23 cellular contexts compared by ENCODE assay signal in genomic region chr2:42043789-42044394, GRCh38. TPM values are rescaled to one million over a fixed set of nuclear protein-coding genes. Genes with fewer than 3 reads are reported as not detected.
A peak's percentile ranks its signal among the peaks of the same experiment; 100 is the strongest.
DNase-seq lines count a peak whose midpoint lies in the region; ATAC-seq, FAIRE-seq and TF ChIP-seq lines count a peak whose summit lies in the region.
"Had no signal": no experiment of that assay in that cellular context is flagged by ENCODE, and none has a peak within 500 bp of the region (broad histone marks: within the 10 kb centered on the region; RNA-seq: fewer than 3 reads in every experiment).

No MANE protein-coding gene starts in this region.

- intact Hi-C loops in CD4-positive, alpha-beta T cell (cut with DNase I, micrococcal nuclease): no loop called here
- intact Hi-C loops in K562 (cut with micrococcal nuclease) (no loop called here), left colon (cut with DNase I, micrococcal nuclease) (no loop called here)

- H3K27me3 Mint-ChIP-seq in CD4-positive, alpha-beta T cell: peaks cover 71% of the 10 kb centered on the region
- H3K27me3 Mint-ChIP-seq in neural crest cell (ENCODE audit: low read depth): peaks cover 3% of the 10 kb centered on the region

- no peak overlapping the region for H3K9ac ChIP-seq in K562 (ENCODE audit: insufficient read depth in 1 of 2, low read depth in 2 of 2, low read length in 2 of 2)
- H3K9ac ChIP-seq: GM23248 had no signal

- TF ChIP-seq CTCF in CD4-positive, alpha-beta T cell (IDR thresholded peaks at IDR 0.05): no peak
- TF ChIP-seq CTCF in K562 (IDR thresholded peaks at IDR 0.05 in 2 of 3, conservative IDR thresholded peaks at IDR 0.05 in 1 of 3; ENCODE audit: insufficient read depth in 2 of 3, low read depth in 1 of 3, low read length in 3 of 3) (no peak), neural crest cell (conservative IDR thresholded peaks at IDR 0.05) (no peak)

- H3K4me1 Mint-ChIP-seq in CD4-positive, alpha-beta T cell (ENCODE audit: low read depth): peaks cover 5% of the 10 kb centered on the region
- H3K4me1 Mint-ChIP-seq in neural crest cell: peaks cover 50% of the 10 kb centered on the region

- no peak for TF ChIP-seq EP300 in K562 (IDR thresholded peaks at IDR 0.05; ENCODE audit: low read length)

- no peaks in the 10 kb centered on the region for H3K79me2 ChIP-seq in K562 (ENCODE audit: control insufficient read depth, insufficient read depth, low read length)

- H3K9me3 ChIP-seq in CD4-positive, alpha-beta T cell (ENCODE audit: control insufficient read depth, low read length): no peaks in the 10 kb centered on the region
- H3K9me3 ChIP-seq in K562 (replicated peaks; ENCODE audit: control insufficient read depth, insufficient read depth, low read depth, low read length): no peaks in the 10 kb centered on the region
- H3K9me3 ChIP-seq: Caco-2 had no signal

- in situ Hi-C loops in K562 (cut with MboI): no loop called here

- no peaks in the 10 kb centered on the region for H3K9me3 Mint-ChIP-seq in CD4-positive, alpha-beta T cell
- H3K9me3 Mint-ChIP-seq in neural crest cell: no peaks in the 10 kb centered on the region
- H3K9me3 Mint-ChIP-seq: CD8-positive, alpha-beta T cell had no signal

- peak overlapping the region; percentile 31 for H3K4me3 Mint-ChIP-seq in CD4-positive, alpha-beta T cell
- H3K4me3 Mint-ChIP-seq in neural crest cell: peak overlapping the region; percentile 96
- H3K4me3 Mint-ChIP-seq: B cell; CD8-positive, alpha-beta T cell had no signal

- H3K27me3 ChIP-seq in CD4-positive, alpha-beta T cell (ENCODE audit: control insufficient read depth, insufficient read depth, low read length): peaks cover 48% of the 10 kb centered on the region
- H3K27me3 ChIP-seq in K562 (ENCODE audit: control insufficient read depth in 2 of 2, insufficient read depth in 2 of 2, low read length in 2 of 2): peaks cover 5 to 23% of the 10 kb centered on the region in 2 experiments; a peak in 4 of 5 replicates

- no TSS peak for BruUV-seq in K562 (replicated peaks; lab: Mats Ljungman, UMichigan)

- 0% methylated on average over 3 of the region's 3 CpGs for WGBS in K562 (ENCODE audit: insufficient coverage, low coverage, missing lambda C conversion rate)

- ATAC-seq in CD4-positive, alpha-beta T cell (ENCODE audit: poor library complexity): no peak
- ATAC-seq in K562 (no peak), HG03135 (IDR thresholded peaks at IDR 0.05; ENCODE audit: unreplicated experiment) (no peak), left colon (no peak), GM18870 (IDR thresholded peaks at IDR 0.05; ENCODE audit: unreplicated experiment) (no peak)
- ATAC-seq: CD8-positive, alpha-beta T cell had no signal

- CTCF ChIA-PET in CD4-positive, alpha-beta T cell (lab: Charles Lee): no interaction called here
- CTCF ChIA-PET in K562 (lab: Yijun Ruan, JAX; ENCODE audit: low intra/inter-chr PET ratio): no interaction called here

- no peaks in the 10 kb centered on the region for H4K20me1 ChIP-seq in K562 (replicated peaks; ENCODE audit: control insufficient read depth, insufficient read depth, low read length)

- no peaks in the 10 kb centered on the region for H3K9me1 ChIP-seq in K562 (ENCODE audit: control insufficient read depth, insufficient read depth, low read length)

- TF ChIP-seq POLR2A in K562 (conservative IDR thresholded peaks at IDR 0.05): no peak

- no peak overlapping the region for H3K4me3 ChIP-seq in K562
- H3K4me3 ChIP-seq: GM23248 had no signal

- no peak for FAIRE-seq in K562 (lab: Jason Lieb, UNC)
- FAIRE-seq: A204.1, G401.6, GM12892, GM19239, H1 had no signal

- H3K4me2 ChIP-seq in K562 (ENCODE audit: insufficient read depth, low read length): no peak overlapping the region

- TF ChIP-seq RAD21 in K562 (CRISPR knock-in tag; conservative IDR thresholded peaks at IDR 0.05 in 1 of 2, IDR thresholded peaks at IDR 0.05 in 1 of 2): no peak

- no peaks in the 10 kb centered on the region for H3K36me3 ChIP-seq in K562 (ENCODE audit: control insufficient read depth, insufficient read depth, low read length)

- H3K4me1 ChIP-seq in K562 (replicated peaks in 1 of 2; ENCODE audit: control insufficient read depth in 2 of 2, insufficient read depth in 2 of 2, low read length in 2 of 2): peaks cover 12 to 18% of the 10 kb centered on the region in 2 experiments; a peak in 4 of 5 replicates

- no peak overlapping the region for H3K27ac ChIP-seq in CD4-positive, alpha-beta T cell (ENCODE audit: low read depth, low read length)
- no peak overlapping the region for H3K27ac ChIP-seq in K562 (ENCODE audit: extremely low read depth, low read depth, low read length)
- H3K27ac ChIP-seq: 22Rv1, GM23248 had no signal

- no peaks in the 10 kb centered on the region for H3K36me3 Mint-ChIP-seq in CD4-positive, alpha-beta T cell (ENCODE audit: low read depth)
- no peaks in the 10 kb centered on the region for H3K36me3 Mint-ChIP-seq in neural crest cell (ENCODE audit: low read depth)
- H3K36me3 Mint-ChIP-seq: CD8-positive, alpha-beta T cell had no signal

- POLR2A ChIA-PET in CD4-positive, alpha-beta T cell (lab: Charles Lee): no interaction called here
- POLR2A ChIA-PET in K562 (lab: Yijun Ruan, JAX): interaction anchor here (0.5 to 0.6 kb wide), 2 partner anchors 231 to 269 kb away, joined by 3 read pairs; no protein-coding TSS in a partner anchor

- H3K27ac Mint-ChIP-seq in CD4-positive, alpha-beta T cell: no peak overlapping the region
- no peak overlapping the region for H3K27ac Mint-ChIP-seq in neural crest cell (ENCODE audit: unreplicated experiment)
- H3K27ac Mint-ChIP-seq: B cell; CD8-positive, alpha-beta T cell had no signal

- H2AFZ ChIP-seq in K562 (ENCODE audit: low read depth, low read length): no peak overlapping the region
- H2AFZ ChIP-seq: GM23248 had no signal

- DNase-seq in activated effector memory CD4-positive, alpha-beta T cell treated with anti-CD3 and anti-CD28 coated beads, Interleukin-2, amount 50 U/mL, for 16 hours: peak; percentile 5
- DNase-seq in activated effector memory CD4-positive, alpha-beta T cell treated with Interleukin-2 at 50 U/mL for 16 hours: no peak
- DNase-seq in CD4-positive, alpha-beta T cell: no peak
- no peak for DNase-seq in K562 (ENCODE audit: extremely low read depth in 1 of 4, low spot score in 3 of 4)
- no peak for DNase-seq in neural crest cell (ENCODE audit: low read depth, low spot score)
- no peak for DNase-seq in left colon
- DNase-seq: C1 segment of cervical spinal cord; Caco-2; CD8-positive, alpha-beta T cell; DMS153; DND-41; GM23248; H7; HCEC 1CT had no signal

TF ChIP-seq in K562, 482 proteins besides CTCF, POLR2A, EP300 and RAD21:
- TF ChIP-seq, protein P1, sequence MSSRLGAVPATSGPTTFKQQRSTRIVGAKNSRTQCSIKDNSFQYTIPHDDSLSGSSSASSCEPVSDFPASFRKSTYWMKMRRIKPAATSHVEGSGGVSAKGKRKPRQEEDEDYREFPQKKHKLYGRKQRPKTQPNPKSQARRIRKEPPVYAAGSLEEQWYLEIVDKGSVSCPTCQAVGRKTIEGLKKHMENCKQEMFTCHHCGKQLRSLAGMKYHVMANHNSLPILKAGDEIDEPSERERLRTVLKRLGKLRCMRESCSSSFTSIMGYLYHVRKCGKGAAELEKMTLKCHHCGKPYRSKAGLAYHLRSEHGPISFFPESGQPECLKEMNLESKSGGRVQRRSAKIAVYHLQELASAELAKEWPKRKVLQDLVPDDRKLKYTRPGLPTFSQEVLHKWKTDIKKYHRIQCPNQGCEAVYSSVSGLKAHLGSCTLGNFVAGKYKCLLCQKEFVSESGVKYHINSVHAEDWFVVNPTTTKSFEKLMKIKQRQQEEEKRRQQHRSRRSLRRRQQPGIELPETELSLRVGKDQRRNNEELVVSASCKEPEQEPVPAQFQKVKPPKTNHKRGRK (tag; IDR thresholded peaks at IDR 0.05): peak; percentile 61; the same call in 1 of the 2 replicates
- TF ChIP-seq SMARCA4 (IDR thresholded peaks at IDR 0.05): no peak
- no peak for TF ChIP-seq RCOR1 (IDR thresholded peaks at IDR 0.05; ENCODE audit: borderline replicate concordance in 1 of 2, low read depth in 2 of 2, low read length in 2 of 2)
TF ChIP-seq in K562: peak in this region for 1.

RNA-seq across cellular contexts. Expression of gene PKDCC, which starts 3.9 kb away (rescaled TPM):
- not detected for total RNA-seq in CD4-positive, alpha-beta T cell
- 11.0 and 54.2 TPM in 2 replicates for total RNA-seq in K562 (2011; cell fraction: chromatin; rRNA removed; ENCODE audit: low replicate concordance)
- 31.8 and 42.2 TPM in 2 replicates for total RNA-seq in K562 (2011; cell fraction: nucleolus; rRNA removed)
- 16.4 and 24.4 TPM in 2 replicates for total RNA-seq in K562 (2011; cell fraction: nucleoplasm; rRNA removed)
- total RNA-seq in K562 (2014; rRNA removed) (0.91 and 1.2 TPM in 2 replicates), K562 (2014; rRNA removed; fragmentation: Illumina TruSeq; extraction: Trizol) (0.73 and 1.2 TPM in 2 replicates), K562 (2015; rRNA removed; fragmentation: Illumina TruSeq; extraction: Trizol) (0.62 and 0.64 TPM in 2 replicates), K562 (2021) (1.3 and 1.5 TPM in 2 replicates), neural crest cell (74.4 and 81.9 TPM in 2 replicates), left colon (10 to 100 TPM; 68.5 to 74.0 TPM)
- polyA plus RNA-seq in K562 (2011; rRNA removed) (14.8 and 23.1 TPM in 2 replicates), K562 (2014; fragmentation: Illumina TruSeq; extraction: Trizol) (1.3 and 1.9 TPM in 2 replicates), K562 (2014; fragmentation: Nextera tagmentation; extraction: Ambion mirVana) (not detected), K562 (2014; rRNA removed) (1.8 and 2.2 TPM in 2 replicates)
- polyA plus RNA-seq in K562 (2011; cell fraction: cytosol; rRNA removed): 12.7 and 15.7 TPM in 2 replicates
- 99.6 and 103 TPM in 2 replicates for polyA plus RNA-seq in K562 (2011; cell fraction: nucleus; rRNA removed)
- polyA plus RNA-seq in K562 (2012): 1.6 TPM in 2 replicates
- polyA minus RNA-seq in K562 (2011; rRNA and poly(A)+ RNA removed): 12.6 and 13.2 TPM in 2 replicates
- polyA minus RNA-seq in K562 (2011; cell fraction: cytosol; rRNA and poly(A)+ RNA removed): 4.0 and 7.6 TPM in 2 replicates
- polyA minus RNA-seq in K562 (2011; cell fraction: nucleus; rRNA and poly(A)+ RNA removed): 12.7 and 16.7 TPM in 2 replicates
- total RNA-seq: CD8-positive, alpha-beta T cell had no signal
